ENCODE assay signal across 8 cellular contexts in the genomic region with DNA sequence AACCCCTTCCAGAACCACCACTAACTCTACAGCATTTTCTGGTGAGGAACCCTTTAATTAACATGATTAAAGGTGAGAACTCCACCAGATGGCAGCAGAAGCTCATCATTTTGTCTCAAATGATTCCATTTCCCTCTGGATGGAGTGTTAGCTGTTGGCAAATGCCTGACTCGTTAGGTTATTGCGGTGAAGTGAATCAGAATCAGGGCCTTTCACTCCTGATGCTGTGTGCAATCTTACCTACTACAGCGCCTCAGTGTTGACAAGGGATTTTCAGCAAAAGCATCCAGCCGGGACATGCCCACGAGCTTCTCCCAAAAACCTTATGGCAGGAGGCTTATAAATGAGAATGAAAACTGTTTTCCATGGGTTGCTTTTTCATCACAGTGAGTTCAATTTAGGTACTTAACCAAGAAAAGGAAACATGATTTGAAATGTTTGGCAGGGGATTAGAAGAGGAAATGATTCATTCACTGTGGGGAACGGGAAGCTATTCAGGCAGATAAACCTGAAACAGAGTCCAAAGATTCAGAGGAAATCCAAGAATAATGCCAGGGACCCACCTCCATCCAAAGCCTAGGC. TPM values are rescaled to one million over a fixed set of nuclear protein-coding genes. Genes with fewer than 3 reads are reported as not detected.
A peak's percentile ranks its signal among the peaks of the same experiment; 100 is the strongest.
DNase-seq lines count a peak whose midpoint lies in the region; ATAC-seq, FAIRE-seq and TF ChIP-seq lines count a peak whose summit lies in the region.

No MANE protein-coding gene starts in this region.

- H3K36me3 ChIP-seq in SK-N-MC (ENCODE audit: insufficient read depth, low read length): no peaks in the 10 kb centered on the region
- H3K36me3 ChIP-seq in GM12878 (ENCODE audit: control insufficient read depth in 2 of 2, insufficient read depth in 2 of 2, low read length in 1 of 2): no peaks in the 10 kb centered on the region

- in situ Hi-C loops in GM12878 (cut with MboI): loop anchor here (10.0 kb wide), 1 partner anchor 551 kb away; no protein-coding TSS in a partner anchor

- H3K4me3 Mint-ChIP-seq in activated CD8-positive, alpha-beta memory T cell treated with anti-CD3 and anti-CD28 coated beads, Interleukin-2, amount 10 ng/mL, durations not matched to agents 7 days and 5 days: no peak overlapping the region

- no peak overlapping the region for H3K4me3 ChIP-seq in SK-N-MC
- H3K4me3 ChIP-seq in GM12878: no peak overlapping the region

- H3K9me3 ChIP-seq in SK-N-MC (ENCODE audit: low read depth, low read length) (no peaks in the 10 kb centered on the region), GM12878 (replicated peaks; ENCODE audit: control insufficient read depth, insufficient read depth, low read length) (no peaks in the 10 kb centered on the region; the same call in 2 of the 3 replicates)

- no peaks in the 10 kb centered on the region; a peak in 2 of 4 replicates for H3K27me3 ChIP-seq in GM12878 (replicated peaks in 1 of 2; ENCODE audit: control insufficient read depth in 2 of 2, insufficient read depth in 2 of 2, low read length in 1 of 2)

- CTCF ChIA-PET in activated CD8-positive, alpha-beta memory T cell treated with anti-CD3 and anti-CD28 coated beads, Interleukin-2, amount 10 ng/mL, durations not matched to agents 7 days and 5 days (lab: Charles Lee): interaction anchor here (0.8 to 3.7 kb wide), 29 partner anchors 9 to 549 kb away, joined by 3 to 33 read pairs (median 5); a partner anchor contains a TSS
- CTCF ChIA-PET in GM12878 (lab: Yijun Ruan, JAX): interaction anchor here (0.6 to 9.0 kb wide), 50 partner anchors 9 to 961 kb away, joined by 3 to 204 read pairs (median 4); a partner anchor contains a TSS

- H3K36me3 Mint-ChIP-seq in activated CD8-positive, alpha-beta memory T cell treated with anti-CD3 and anti-CD28 coated beads, Interleukin-2, amount 10 ng/mL, durations not matched to agents 7 days and 5 days: no peaks in the 10 kb centered on the region

- no peak for TF ChIP-seq POLR2A in GM12878 (IDR thresholded peaks at IDR 0.05; ENCODE audit: low read depth, low read length)

- H3K4me1 ChIP-seq in GM12878 (ENCODE audit: control insufficient read depth, insufficient read depth, low read length): no peaks in the 10 kb centered on the region

- TF ChIP-seq EP300 in GM12878 (IDR thresholded peaks at IDR 0.05; ENCODE audit: borderline replicate concordance in 1 of 2, control insufficient read depth in 1 of 2, low read depth in 2 of 2, low read length in 2 of 2): no peak

- no peak overlapping the region for H2AFZ ChIP-seq in GM12878 (ENCODE audit: control insufficient read depth, low read depth, low read length)

- peak; percentile 70 for ATAC-seq in activated CD8-positive, alpha-beta memory T cell treated with anti-CD3 and anti-CD28 coated beads, Interleukin-2, amount 10 ng/mL, durations not matched to agents 7 days and 5 days
- peak; percentile 86 for ATAC-seq in GM12878
- peak; percentile 94 for ATAC-seq in sciatic nerve
- ATAC-seq in GM19328 (IDR thresholded peaks at IDR 0.05; ENCODE audit: unreplicated experiment): no peak

- DNase-seq in activated CD8-positive, alpha-beta memory T cell treated with anti-CD3 and anti-CD28 coated beads, Interleukin-2, amount 10 ng/mL, durations not matched to agents 7 days and 5 days: peak; percentile 63
- no peak for DNase-seq in activated CD8-positive, alpha-beta memory T cell treated with anti-CD3 and anti-CD28 coated beads for 24 hours
- DNase-seq in MV-4-11 (lab: John Stamatoyannopoulos, UW): peak; percentile 64
- peak; percentile 14 for DNase-seq in SK-N-MC (ENCODE audit: low read depth, low spot score)
- peak; percentile 25 for DNase-seq in GM12878 (ENCODE audit: low read depth, low spot score)
- DNase-seq in hippocampal formation (lab: John Stamatoyannopoulos, UW): peak; percentile 17 to 77
- DNase-seq in sciatic nerve (ENCODE audit: low spot score): peak; percentile 65

- H3K79me2 ChIP-seq in GM12878 (ENCODE audit: control insufficient read depth, insufficient read depth, low read length): no peaks in the 10 kb centered on the region

- peak; percentile 24 to 71 (median 45); a peak in 4 of 6 replicates for TF ChIP-seq CTCF in GM12878 (IDR thresholded peaks at IDR 0.05 in 2 of 3, conservative IDR thresholded peaks at IDR 0.05 in 1 of 3; ENCODE audit: control insufficient read depth in 2 of 3, extremely low read depth in 1 of 3, insufficient read depth in 1 of 3, low read depth in 3 of 3, low read length in 3 of 3)

- BruUV-seq in GM12878 (replicated peaks; lab: Mats Ljungman, UMichigan): no TSS peak

- H3K9ac ChIP-seq in SK-N-MC (ENCODE audit: insufficient read length) (no peak overlapping the region), GM12878 (ENCODE audit: control insufficient read depth, insufficient read depth, low read length) (no peak overlapping the region)

- SMC1A ChIA-PET in GM12878 (lab: Charles Lee; ENCODE audit: uncharacterized antibody, unreplicated experiment): interaction anchor here (0.6 to 3.0 kb wide), 42 partner anchors 9 to 555 kb away, joined by 3 to 71 read pairs (median 4); a partner anchor contains a TSS

- no peak overlapping the region for H3K27ac Mint-ChIP-seq in activated CD8-positive, alpha-beta memory T cell treated with anti-CD3 and anti-CD28 coated beads, Interleukin-2, amount 10 ng/mL, durations not matched to agents 7 days and 5 days

- H3K4me2 ChIP-seq in GM12878 (ENCODE audit: control insufficient read depth, insufficient read depth): no peak overlapping the region

- POLR2A ChIA-PET in GM12878 (lab: Charles Lee): interaction anchor here (0.9 kb wide), 1 partner anchor 73 kb away, joined by 4 read pairs; no protein-coding TSS in a partner anchor

- peaks cover 7% of the 10 kb centered on the region for H3K4me1 Mint-ChIP-seq in activated CD8-positive, alpha-beta memory T cell treated with anti-CD3 and anti-CD28 coated beads, Interleukin-2, amount 10 ng/mL, durations not matched to agents 7 days and 5 days

- 35% methylated on average over 6 of the region's 6 CpGs for WGBS in GM12878 (ENCODE audit: insufficient coverage, insufficient replicate concordance, low lambda C conversion rate, missing lambda C conversion rate)

- peaks cover 37% of the 10 kb centered on the region for H3K27me3 Mint-ChIP-seq in activated CD8-positive, alpha-beta memory T cell treated with anti-CD3 and anti-CD28 coated beads, Interleukin-2, amount 10 ng/mL, durations not matched to agents 7 days and 5 days

- H3K27ac ChIP-seq in SK-N-MC (no peak overlapping the region), GM12878 (ENCODE audit: control insufficient read depth, insufficient read depth) (no peak overlapping the region)

- TF ChIP-seq RAD21 in GM12878 (IDR thresholded peaks at IDR 0.05; ENCODE audit: insufficient read depth, low read depth, low read length): peak; percentile 87

- intact Hi-C loops in GM12878 (cut with micrococcal nuclease; ENCODE audit: unreplicated experiment) (loop anchor here (1.0 kb wide), 2 partner anchors 74 to 115 kb away; no protein-coding TSS in a partner anchor), sciatic nerve (cut with DNase I) (loop anchor here (10.0 kb wide), 1 partner anchor 111 kb away; no protein-coding TSS in a partner anchor)

- H4K20me1 ChIP-seq in GM12878 (ENCODE audit: control insufficient read depth, insufficient read depth): no peaks in the 10 kb centered on the region

- FAIRE-seq in GM12878 (lab: Jason Lieb, UNC): peak; percentile 99

- no peaks in the 10 kb centered on the region for H3K9me3 Mint-ChIP-seq in activated CD8-positive, alpha-beta memory T cell treated with anti-CD3 and anti-CD28 coated beads, Interleukin-2, amount 10 ng/mL, durations not matched to agents 7 days and 5 days (ENCODE audit: low read depth)

- RAD21 ChIA-PET in GM12878 (lab: Charles Lee; ENCODE audit: unreplicated experiment): interaction anchor here (0.7 to 4.6 kb wide), 26 partner anchors 10 to 552 kb away, joined by 3 to 78 read pairs (median 6); a partner anchor contains a TSS

TF ChIP-seq in GM12878, 131 proteins besides CTCF, POLR2A, EP300 and RAD21:
- TF ChIP-seq YY1 (IDR thresholded peaks at IDR 0.05; ENCODE audit: low read depth, low read length) (0 out of 2 replicates have a peak, but pooled peaks have one; percentile 46), IKZF1 (conservative IDR thresholded peaks at IDR 0.05) (no peak), SMC3 (IDR thresholded peaks at IDR 0.05; ENCODE audit: borderline replicate concordance, low read length) (peak; percentile 86)

RNA-seq across cellular contexts. Expression of a gene that starts 48.0 kb away (rescaled TPM):
- 100 to 1,000 TPM; 149 to 173 TPM for total RNA-seq in activated CD8-positive, alpha-beta memory T cell treated with anti-CD3 and anti-CD28 coated beads, Interleukin-2, amount 10 ng/mL, durations not matched to agents 7 days and 5 days
- total RNA-seq in GM12878 (2013; cell fraction: nucleolus; rRNA removed): 167 and 177 TPM in 2 replicates
- total RNA-seq in GM12878 (2014; rRNA removed) (47.7 and 57.0 TPM in 2 replicates), GM12878 (2014; rRNA removed; fragmentation: Illumina TruSeq; extraction: Trizol) (112 and 113 TPM in 2 replicates), GM12878 (2021) (116 and 122 TPM in 2 replicates), sciatic nerve (295 TPM)
- polyA plus RNA-seq in GM12878 (2011; ENCODE audit: low read depth): 30.2 TPM
- polyA plus RNA-seq in GM12878 (2011; rRNA removed) (47.5 and 60.9 TPM in 2 replicates), GM12878 (2014; fragmentation: Illumina TruSeq; extraction: Trizol) (138 and 140 TPM in 2 replicates), GM12878 (2014; fragmentation: Nextera tagmentation; extraction: Ambion mirVana) (10 to 100 TPM; 31.7 to 40.8 TPM), GM12878 (2014; rRNA removed) (47.4 and 55.1 TPM in 2 replicates), GM12878 (2016; fragmentation: Nextera tagmentation; extraction: Ambion mirVana) (10 to 100 TPM; 82.0 to 94.8 TPM)
- polyA plus RNA-seq in GM12878 (2011; cell fraction: cytosol; rRNA removed): 23.8 and 28.7 TPM in 2 replicates
- polyA plus RNA-seq in GM12878 (2011; cell fraction: nucleus; rRNA removed): 55.4 and 59.6 TPM in 2 replicates
- 37.7 and 51.5 TPM in 2 replicates for polyA plus RNA-seq in GM12878 (2012)
- polyA minus RNA-seq in GM12878 (2011; rRNA and poly(A)+ RNA removed): 28.5 and 37.1 TPM in 2 replicates
- 24.3 and 25.9 TPM in 2 replicates for polyA minus RNA-seq in GM12878 (2011; cell fraction: cytosol; rRNA and poly(A)+ RNA removed)
- 53.8 and 74.5 TPM in 2 replicates for polyA minus RNA-seq in GM12878 (2011; cell fraction: nucleus; rRNA and poly(A)+ RNA removed)
